ENCODE assay signal across 35 cellular contexts in the genomic region with DNA sequence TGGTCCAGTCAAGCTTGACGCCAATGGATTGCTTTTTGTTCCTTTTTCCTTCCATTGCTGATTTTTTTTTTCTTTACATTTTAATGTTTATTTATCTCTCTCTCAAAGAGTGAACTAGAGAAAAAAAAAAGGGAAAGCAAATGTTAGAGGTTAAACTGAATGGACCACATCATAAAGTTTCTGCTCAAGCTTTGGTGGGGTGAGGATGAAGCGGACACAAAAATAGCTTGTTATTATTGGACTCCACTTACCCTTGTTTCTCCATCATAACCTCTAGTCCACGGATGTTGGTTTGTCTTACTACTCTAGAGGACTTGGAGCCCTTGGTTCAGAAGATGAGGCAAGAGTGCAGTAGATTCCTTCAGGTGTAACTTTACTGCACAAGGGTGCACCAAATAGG.
"Had no signal": no experiment of that assay in that cellular context is flagged by ENCODE, and none has a peak within 500 bp of the region (broad histone marks: within the 10 kb centered on the region; RNA-seq: fewer than 3 reads in every experiment).

No MANE protein-coding gene starts in this region.

- H3K9me3 ChIP-seq: MG63 had no signal

- H3K36me3 ChIP-seq: MG63 had no signal

- H3K27me3 ChIP-seq: MG63 had no signal

- H3K27ac ChIP-seq: KMS-11 had no signal

- H3K4me3 ChIP-seq: MG63 had no signal

- DNase-seq: Karpas-422, Kasumi-1, KBM-7, KG1, MG63, MM.1S, MV-4-11, NCI-H1048, NCI-H1092, NCI-H1092 treated with DMSO at 0.1 percent for 48 hours, NCI-H1105, NCI-H1105 treated with DMSO at 0.1 percent for 48 hours, NCI-H1417, NCI-H1417 treated with DMSO at 0.1 percent for 48 hours, NCI-H1436, NCI-H1436 treated with DMSO at 0.1 percent for 48 hours, NCI-H146, NCI-H1694, NCI-H1694 treated with DMSO at 0.1 percent for 48 hours, NCI-H187, NCI-H187 treated with DMSO at 0.1 percent for 48 hours, NCI-H1930, NCI-H2029, NCI-H2029 treated with DMSO at 0.1 percent for 48 hours, NCI-H2081, NCI-H2081 treated with DMSO at 0.1 percent for 48 hours, NCI-H2107, NCI-H2171, NCI-H2171 treated with DMSO at 0.1 percent for 48 hours, NCI-H2227 treated with DMSO at 0.1 percent for 48 hours, NCI-H226, NCI-H345, NCI-H446, NCI-H446 treated with DMSO at 0.1 percent for 48 hours had no signal
